Comparison of ENCODE assay signal across 1 cellular context in genomic region chr2:144254342-144255235, GRCh38.
TF ChIP-seq lines count a peak whose summit lies in the region.

No MANE protein-coding gene starts in this region.

TF ChIP-seq in K562, 482 proteins besides CTCF, POLR2A, EP300 and RAD21 (continued from another document):
- TF ChIP-seq, protein P1, sequence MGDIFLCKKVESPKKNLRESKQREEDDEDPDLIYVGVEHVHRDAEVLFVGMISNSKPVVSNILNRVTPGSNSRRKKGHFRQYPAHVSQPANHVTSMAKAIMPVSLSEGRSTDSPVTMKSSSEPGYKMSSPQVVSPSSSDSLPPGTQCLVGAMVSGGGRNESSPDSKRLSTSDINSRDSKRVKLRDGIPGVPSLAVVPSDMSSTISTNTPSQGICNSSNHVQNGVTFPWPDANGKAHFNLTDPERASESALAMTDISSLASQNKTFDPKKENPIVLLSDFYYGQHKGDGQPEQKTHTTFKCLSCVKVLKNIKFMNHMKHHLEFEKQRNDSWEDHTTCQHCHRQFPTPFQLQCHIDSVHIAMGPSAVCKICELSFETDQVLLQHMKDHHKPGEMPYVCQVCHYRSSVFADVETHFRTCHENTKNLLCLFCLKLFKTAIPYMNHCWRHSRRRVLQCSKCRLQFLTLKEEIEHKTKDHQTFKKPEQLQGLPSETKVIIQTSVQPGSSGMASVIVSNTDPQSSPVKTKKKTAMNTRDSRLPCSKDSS (IDR thresholded peaks at IDR 0.05; ENCODE audit: low read depth, partially characterized antibody): peak; percentile 53
- TF ChIP-seq CBX5 (IDR thresholded peaks at IDR 0.05; ENCODE audit: borderline replicate concordance, low read depth) (peak; percentile 91), POLR2H (tag; IDR thresholded peaks at IDR 0.05; ENCODE audit: low read depth) (no peak), NFYB (IDR thresholded peaks at IDR 0.05; ENCODE audit: extremely low read depth, insufficient read length) (no peak), VEZF1 (CRISPR knock-in tag; IDR thresholded peaks at IDR 0.05) (no peak), MED1 (CRISPR knock-in tag; IDR thresholded peaks at IDR 0.05; ENCODE audit: borderline replicate concordance) (no peak)
